ENCODE assay signal across 21 cellular contexts in genomic region chr12:96454396-96454795, GRCh38. TPM values are rescaled to one million over a fixed set of nuclear protein-coding genes. Genes with fewer than 3 reads are reported as not detected.
DNase-seq lines count a peak whose midpoint lies in the region; ATAC-seq and TF ChIP-seq lines count a peak whose summit lies in the region.
"Had no signal": no experiment of that assay in that cellular context is flagged by ENCODE, and none has a peak within 500 bp of the region (broad histone marks: within the 10 kb centered on the region; RNA-seq: fewer than 3 reads in every experiment).

No MANE protein-coding gene starts in this region.

- CTCF ChIA-PET in PC-3 (lab: Charles Lee) = no interaction called here

- ATAC-seq in activated naive CD8-positive, alpha-beta T cell treated with anti-CD3 and anti-CD28 coated beads, Interleukin-2, amount 50 U/mL, for 24 hours = peak; percentile 66
- ATAC-seq in PC-3 (peak; percentile 21; the same call in 1 of the 2 replicates), esophagus mucosa (peak; percentile 46), GM21825 (IDR thresholded peaks at IDR 0.05; ENCODE audit: unreplicated experiment) (no peak)
- ATAC-seq in activated CD4-positive, CD25-positive, alpha-beta regulatory T cell treated with anti-CD3 and anti-CD28 coated beads, Interleukin-2, amount 50 U/mL, for 24 hours = no peak

- no peaks in the 10 kb centered on the region for H3F3A ChIP-seq in PC-3 (ENCODE audit: low read length, unreplicated experiment)

- POLR2A ChIA-PET in PC-3 (lab: Charles Lee; ENCODE audit: unreplicated experiment) = no interaction called here

- H3K79me2 ChIP-seq in PC-3 (ENCODE audit: low read length) = no peaks in the 10 kb centered on the region

- peaks cover 16% of the 10 kb centered on the region for H3K4me1 Mint-ChIP-seq in activated naive CD8-positive, alpha-beta T cell treated with anti-CD3 and anti-CD28 coated beads, Interleukin-2, amount 50 U/mL, for 24 hours
- peaks cover 4% of the 10 kb centered on the region for H3K4me1 Mint-ChIP-seq in activated naive CD8-positive, alpha-beta T cell treated with anti-CD3 and anti-CD28 coated beads for 36 hours

- BruUV-seq in PC-3 (replicated peaks; lab: Mats Ljungman, UMichigan) = no TSS peak

- intact Hi-C loops in PC-3 (cut with micrococcal nuclease) = no loop called here

- H3K9me2 ChIP-seq in PC-3 (replicated peaks; ENCODE audit: low read length) = no peaks in the 10 kb centered on the region

- H3K36me3 Mint-ChIP-seq in activated naive CD8-positive, alpha-beta T cell treated with anti-CD3 and anti-CD28 coated beads, Interleukin-2, amount 50 U/mL, for 24 hours (ENCODE audit: low read depth) = no peaks in the 10 kb centered on the region
- H3K36me3 Mint-ChIP-seq in activated naive CD8-positive, alpha-beta T cell treated with anti-CD3 and anti-CD28 coated beads for 36 hours = no peaks in the 10 kb centered on the region

- peaks cover 3% of the 10 kb centered on the region for H3K9me3 Mint-ChIP-seq in activated naive CD8-positive, alpha-beta T cell treated with anti-CD3 and anti-CD28 coated beads, Interleukin-2, amount 50 U/mL, for 24 hours
- H3K9me3 Mint-ChIP-seq in activated naive CD8-positive, alpha-beta T cell treated with anti-CD3 and anti-CD28 coated beads for 36 hours = peaks cover 2% of the 10 kb centered on the region
- H3K9me3 Mint-ChIP-seq: CD4-positive, alpha-beta T cell had no signal

- no peaks in the 10 kb centered on the region for H3K36me3 ChIP-seq in PC-3 (ENCODE audit: low read depth, low read length)
- H3K36me3 ChIP-seq: SJSA1 had no signal

- H4K20me1 ChIP-seq in PC-3 (ENCODE audit: low read length) = no peaks in the 10 kb centered on the region

- DNase-seq in activated naive CD8-positive, alpha-beta T cell treated with anti-CD3 and anti-CD28 coated beads, Interleukin-2, amount 50 U/mL, for 24 hours = no peak
- no peak for DNase-seq in activated naive CD8-positive, alpha-beta T cell treated with anti-CD3 and anti-CD28 coated beads for 36 hours
- DNase-seq in PC-3 (peak; percentile 56), NCI-H2107 (lab: John Stamatoyannopoulos, UW) (no peak), ecto neural progenitor cell (ENCODE audit: low spot score) (no peak)
- DNase-seq: CD4-positive, alpha-beta T cell; DMS153; EL; HCEC 1CT; Karpas-422; NCI-H1048; NCI-H1436; NCI-H1930; NCI-H345; NCI-H524 treated with DMSO at 0.1 percent for 48 hours; PC-9 had no signal

- H3K27ac ChIP-seq in PC-3 (ENCODE audit: low read length) = peak overlapping the region; percentile 10; the same call in 1 of the 2 replicates
- H3K27ac ChIP-seq: PC-9, SJSA1 had no signal

- no peak overlapping the region for H3K4me3 ChIP-seq in PC-3 (ENCODE audit: low read length)
- H3K4me3 ChIP-seq: PC-9, SJSA1 had no signal

- H3K27me3 ChIP-seq in PC-3 (ENCODE audit: low read length) = no peaks in the 10 kb centered on the region

- no peaks in the 10 kb centered on the region for H3K9me3 ChIP-seq in PC-3 (ENCODE audit: low read length)

- peaks cover 32% of the 10 kb centered on the region for H3K4me1 ChIP-seq in PC-3 (ENCODE audit: insufficient read depth, low read length)
- H3K4me1 ChIP-seq: SJSA1 had no signal

- no peak overlapping the region for H3K4me3 Mint-ChIP-seq in activated naive CD8-positive, alpha-beta T cell treated with anti-CD3 and anti-CD28 coated beads, Interleukin-2, amount 50 U/mL, for 24 hours
- H3K4me3 Mint-ChIP-seq in activated naive CD8-positive, alpha-beta T cell treated with anti-CD3 and anti-CD28 coated beads for 36 hours = no peak overlapping the region
- H3K4me3 Mint-ChIP-seq: CD4-positive, alpha-beta T cell had no signal

- no peaks in the 10 kb centered on the region for H3K27me3 Mint-ChIP-seq in activated naive CD8-positive, alpha-beta T cell treated with anti-CD3 and anti-CD28 coated beads, Interleukin-2, amount 50 U/mL, for 24 hours
- no peaks in the 10 kb centered on the region for H3K27me3 Mint-ChIP-seq in activated naive CD8-positive, alpha-beta T cell treated with anti-CD3 and anti-CD28 coated beads for 36 hours
- H3K27me3 Mint-ChIP-seq: CD4-positive, alpha-beta T cell had no signal

- peak overlapping the region; percentile 11 for H3K27ac Mint-ChIP-seq in activated naive CD8-positive, alpha-beta T cell treated with anti-CD3 and anti-CD28 coated beads, Interleukin-2, amount 50 U/mL, for 24 hours
- no peak overlapping the region for H3K27ac Mint-ChIP-seq in activated naive CD8-positive, alpha-beta T cell treated with anti-CD3 and anti-CD28 coated beads for 36 hours
- H3K27ac Mint-ChIP-seq: CD4-positive, alpha-beta T cell had no signal

- no peak for TF ChIP-seq CTCF in PC-3 (conservative IDR thresholded peaks at IDR 0.05; ENCODE audit: low read depth, low read length)

- H2AFZ ChIP-seq in PC-3 (ENCODE audit: low read length) = no peak overlapping the region
- H2AFZ ChIP-seq: PC-9 had no signal

- no peak overlapping the region for H3K4me2 ChIP-seq in PC-3 (ENCODE audit: low read length)
- H3K4me2 ChIP-seq: PC-9 had no signal

- H3K9ac ChIP-seq in PC-3 (ENCODE audit: low read length) = no peak overlapping the region

RNA-seq across cellular contexts. Expression of gene CFAP54, which starts 35.0 kb away (rescaled TPM):
- total RNA-seq in activated naive CD8-positive, alpha-beta T cell treated with anti-CD3 and anti-CD28 coated beads for 36 hours = under 1 TPM; 0.26 to 0.52 TPM
- 0.77 and 1.1 TPM in 2 replicates for total RNA-seq in PC-3 (2014; rRNA removed)
- total RNA-seq in esophagus mucosa = 0.28 TPM
- total RNA-seq: HT-29 had no signal

RNA-seq across cellular contexts. Expression of gene CDK17, which starts 54.2 kb away (rescaled TPM):
- total RNA-seq in activated naive CD8-positive, alpha-beta T cell treated with anti-CD3 and anti-CD28 coated beads for 36 hours = 10 to 100 TPM; 30.1 to 31.7 TPM
- total RNA-seq in PC-3 (2014; rRNA removed) (20.7 and 23.9 TPM in 2 replicates), esophagus mucosa (16.7 TPM)

Comparison
In these comparisons a context has a peak if more than half of its experiments do, and no peak if none do; other contexts are left out.
1. ATAC-seq: peak in activated naive CD8-positive, alpha-beta T cell treated with anti-CD3 and anti-CD28 coated beads, Interleukin-2, amount 50 U/mL, for 24 hours (single experiment), PC-3 (single experiment) and esophagus mucosa (single experiment); none in GM21825 (single experiment) and activated CD4-positive, CD25-positive, alpha-beta regulatory T cell treated with anti-CD3 and anti-CD28 coated beads, Interleukin-2, amount 50 U/mL, for 24 hours (0 of 2).